5 cellular contexts compared by ENCODE assay signal in genomic region chr17:68766640-68767039, GRCh38.
"Had no signal": no experiment of that assay in that cellular context is flagged by ENCODE, and none has a peak within 500 bp of the region (broad histone marks: within the 10 kb centered on the region; RNA-seq: fewer than 3 reads in every experiment).

No MANE protein-coding gene starts in this region.

- H2AFZ ChIP-seq: GM23338 had no signal

- ATAC-seq: GM23338 had no signal

- H3K4me1 ChIP-seq: HAP-1 had no signal

- H3K9me3 ChIP-seq: HAP-1 had no signal

- H3K4me3 ChIP-seq: GM23338, HAP-1 had no signal

- DNase-seq: H7, KG1 had no signal

- FAIRE-seq: HTR-8/SVneo had no signal

- H3K4me2 ChIP-seq: GM23338 had no signal

- H3K36me3 ChIP-seq: HAP-1 had no signal
